ENCODE assay signal across 8 cellular contexts in genomic region chr1:94543003-94543402, GRCh38. TPM values are rescaled to one million over a fixed set of nuclear protein-coding genes. Genes with fewer than 3 reads are reported as not detected.
A peak's percentile ranks its signal among the peaks of the same experiment; 100 is the strongest.
DNase-seq lines count a peak whose midpoint lies in the region; ATAC-seq, FAIRE-seq and TF ChIP-seq lines count a peak whose summit lies in the region.

No MANE protein-coding gene starts in this region.

- TF ChIP-seq CTCF in Calu3 (IDR thresholded peaks at IDR 0.05; ENCODE audit: unreplicated experiment) (no peak), ovary (IDR thresholded peaks at IDR 0.05) (no peak)

- intact Hi-C loops in Calu3 (cut with micrococcal nuclease; ENCODE audit: unreplicated experiment) (loop anchor here (5.0 kb wide), 1 partner anchor 79 kb away; no protein-coding TSS in a partner anchor), ovary (cut with DNase I) (loop anchor here in 2 of 4 donors (10.0 kb wide), 1 partner anchor 162 kb away; no protein-coding TSS in a partner anchor)
- intact Hi-C loops in dendritic cell treated with granulocyte-macrophage colony-stimulating factor and Interleukin-4, amounts not matched to agents 40 ng/mL and 50 ng/mL, for 4 days (cut with micrococcal nuclease), result no loop called here

- H3K9me3 Mint-ChIP-seq in Calu3 (ENCODE audit: low read depth, unreplicated experiment), result no peaks in the 10 kb centered on the region
- no peaks in the 10 kb centered on the region for H3K9me3 Mint-ChIP-seq in dendritic cell treated with granulocyte-macrophage colony-stimulating factor and Interleukin-4, amounts not matched to agents 40 ng/mL and 50 ng/mL, for 4 days

- peak overlapping the region; percentile 75 for H3K4me3 Mint-ChIP-seq in Calu3 (ENCODE audit: low read depth, unreplicated experiment)
- peak overlapping the region; percentile 88 for H3K4me3 Mint-ChIP-seq in dendritic cell treated with granulocyte-macrophage colony-stimulating factor and Interleukin-4, amounts not matched to agents 40 ng/mL and 50 ng/mL, for 4 days

- H3K27ac ChIP-seq in ovary, result no peak overlapping the region

- no peaks in the 10 kb centered on the region for H3K27me3 ChIP-seq in ovary

- FAIRE-seq in GM12892 (lab: Jason Lieb, UNC), result no peak

- peak overlapping the region; percentile 73 for H3K4me3 ChIP-seq in ovary

- H3K36me3 Mint-ChIP-seq in Calu3 (ENCODE audit: insufficient read depth, unreplicated experiment), result peaks cover 74% of the 10 kb centered on the region
- peaks cover 6% of the 10 kb centered on the region for H3K36me3 Mint-ChIP-seq in dendritic cell treated with granulocyte-macrophage colony-stimulating factor and Interleukin-4, amounts not matched to agents 40 ng/mL and 50 ng/mL, for 4 days (ENCODE audit: low read depth)

- ATAC-seq in HG02571 (IDR thresholded peaks at IDR 0.05; ENCODE audit: unreplicated experiment), result no peak
- ATAC-seq in GM19035 (IDR thresholded peaks at IDR 0.05; ENCODE audit: unreplicated experiment), result no peak

- no peak for DNase-seq in Calu3
- DNase-seq in MV-4-11 (lab: John Stamatoyannopoulos, UW), result peak; percentile 57
- no peak for DNase-seq in ovary
- DNase-seq in NCI-H82 (lab: John Stamatoyannopoulos, UW), result no peak
- no peak for DNase-seq in GM12892 (ENCODE audit: insufficient read length)

- no peak for TF ChIP-seq EP300 in ovary (IDR thresholded peaks at IDR 0.05)

- peak overlapping the region; percentile 60 for H3K27ac Mint-ChIP-seq in Calu3 (ENCODE audit: unreplicated experiment)
- H3K27ac Mint-ChIP-seq in dendritic cell treated with granulocyte-macrophage colony-stimulating factor and Interleukin-4, amounts not matched to agents 40 ng/mL and 50 ng/mL, for 4 days, result peak overlapping the region; percentile 92

- H3K9me3 ChIP-seq in ovary, result no peaks in the 10 kb centered on the region

- TF ChIP-seq POLR2A in ovary (IDR thresholded peaks at IDR 0.05), result no peak
- no peak for TF ChIP-seq POLR2A in GM12892 (IDR thresholded peaks at IDR 0.05; ENCODE audit: low read depth, low read length)

- BruUV-seq in Calu3 (replicated peaks; lab: Mats Ljungman, UMichigan), result no TSS peak

- no peaks in the 10 kb centered on the region for H3K27me3 Mint-ChIP-seq in Calu3 (ENCODE audit: unreplicated experiment)
- H3K27me3 Mint-ChIP-seq in dendritic cell treated with granulocyte-macrophage colony-stimulating factor and Interleukin-4, amounts not matched to agents 40 ng/mL and 50 ng/mL, for 4 days, result peaks cover 3% of the 10 kb centered on the region

- peaks cover 10% of the 10 kb centered on the region for H3K4me1 ChIP-seq in ovary (ENCODE audit: insufficient read depth)

- 6 to 8% (median 7%) methylated on average over 1 of the region's 1 CpG for WGBS in ovary, 3 donors

- peaks cover 22% of the 10 kb centered on the region for H3K4me1 Mint-ChIP-seq in Calu3 (ENCODE audit: low read depth, unreplicated experiment)
- H3K4me1 Mint-ChIP-seq in dendritic cell treated with granulocyte-macrophage colony-stimulating factor and Interleukin-4, amounts not matched to agents 40 ng/mL and 50 ng/mL, for 4 days (ENCODE audit: low read depth), result peaks cover 61% of the 10 kb centered on the region

- H3K36me3 ChIP-seq in ovary, result no peaks in the 10 kb centered on the region

- CTCF ChIA-PET in Calu3 (lab: Charles Lee), result interaction anchor here (0.7 to 2.3 kb wide), 2 partner anchors 16 to 17 kb away, joined by 4 to 10 read pairs; no protein-coding TSS in a partner anchor

RNA-seq across cellular contexts. Expression of gene F3, which starts 1.4 kb away (rescaled TPM):
- total RNA-seq in Calu3 (2022) (344 and 387 TPM in 2 replicates), ovary (100 to 1,000 TPM in 4 of 7 donors, 10 to 100 TPM in 3; 38.5 to 365 (median 112) TPM)
- polyA plus RNA-seq in ovary, result 10 to 100 TPM; 29.0 to 32.4 TPM
- not detected for polyA plus RNA-seq in GM12892 (2012; ENCODE audit: missing spikeins)
